1 cellular context compared by ENCODE assay signal in the genomic region with DNA sequence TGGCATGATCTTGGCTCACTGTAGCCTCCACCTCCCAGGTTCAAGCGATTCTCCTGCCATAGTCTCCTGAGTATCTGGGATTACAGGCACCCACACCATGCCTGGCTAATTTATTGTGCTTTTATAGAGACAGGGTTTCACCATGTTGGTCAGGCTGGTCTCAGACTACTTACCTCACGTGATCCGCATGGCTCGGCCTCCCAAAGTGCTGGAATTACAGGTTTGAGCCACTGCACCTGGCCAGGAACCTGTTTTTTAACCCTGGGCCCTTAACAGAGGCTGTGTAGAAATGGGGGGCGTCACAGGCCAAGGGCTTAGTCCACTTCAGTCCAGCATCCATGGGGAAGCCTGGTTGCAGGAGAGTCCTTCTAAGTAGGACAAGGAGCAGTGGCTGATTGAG.
TF ChIP-seq lines count a peak whose summit lies in the region.

No MANE protein-coding gene starts in this region.

TF ChIP-seq in K562, 482 proteins besides CTCF, POLR2A, EP300 and RAD21:
- TF ChIP-seq, protein P1, sequence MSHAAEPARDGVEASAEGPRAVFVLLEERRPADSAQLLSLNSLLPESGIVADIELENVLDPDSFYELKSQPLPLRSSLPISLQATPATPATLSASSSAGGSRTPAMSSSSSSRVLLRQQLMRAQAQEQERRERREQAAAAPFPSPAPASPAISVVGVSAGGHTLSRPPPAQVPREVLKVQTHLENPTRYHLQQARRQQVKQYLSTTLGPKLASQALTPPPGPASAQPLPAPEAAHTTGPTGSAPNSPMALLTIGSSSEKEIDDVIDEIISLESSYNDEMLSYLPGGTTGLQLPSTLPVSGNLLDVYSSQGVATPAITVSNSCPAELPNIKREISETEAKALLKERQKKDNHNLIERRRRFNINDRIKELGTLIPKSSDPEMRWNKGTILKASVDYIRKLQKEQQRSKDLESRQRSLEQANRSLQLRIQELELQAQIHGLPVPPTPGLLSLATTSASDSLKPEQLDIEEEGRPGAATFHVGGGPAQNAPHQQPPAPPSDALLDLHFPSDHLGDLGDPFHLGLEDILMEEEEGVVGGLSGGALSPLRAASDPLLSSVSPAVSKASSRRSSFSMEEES (CRISPR knock-in tag; IDR thresholded peaks at IDR 0.05), result 0 out of 2 replicates have a peak, but pooled peaks have one; percentile 8
- peak; percentile 37 for TF ChIP-seq USF1 (CRISPR knock-in tag; IDR thresholded peaks at IDR 0.05)
- no peak for TF ChIP-seq TAF1 (IDR thresholded peaks at IDR 0.05; ENCODE audit: control insufficient read depth, extremely low read depth, insufficient read depth, low read length, severe bottlenecking)
